ENCODE assay signal across 33 cellular contexts in the genomic region with DNA sequence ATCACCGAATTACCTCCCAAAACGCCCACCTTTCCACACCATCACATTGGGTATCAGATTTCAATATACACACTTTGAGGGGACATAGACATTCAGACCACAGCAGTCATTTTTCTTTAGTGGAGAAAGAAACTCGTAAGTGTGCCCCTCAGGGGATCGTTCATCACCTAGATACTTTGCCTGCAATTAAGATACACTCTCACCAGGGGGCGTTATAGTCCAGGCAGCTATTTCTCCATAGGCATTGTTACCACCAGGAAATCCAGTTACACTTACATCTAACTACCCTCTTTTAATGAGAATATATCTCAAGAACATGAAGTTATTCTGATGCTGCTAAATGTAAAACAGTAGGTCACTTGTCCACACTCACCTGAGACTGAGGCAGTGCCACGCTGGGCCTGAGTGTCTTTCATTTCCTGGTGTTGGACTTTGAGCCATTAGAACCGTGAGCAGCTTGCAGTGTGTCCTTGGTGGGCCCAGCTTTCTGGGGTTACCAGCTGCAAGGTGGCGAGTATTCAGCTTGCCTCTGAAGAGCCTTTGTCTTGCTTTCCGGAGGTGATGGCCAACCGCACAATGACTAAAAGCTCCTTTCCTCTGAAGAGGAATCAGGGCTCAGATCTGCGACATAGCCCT. TPM values are rescaled to one million over a fixed set of nuclear protein-coding genes. Genes with fewer than 3 reads are reported as not detected.
DNase-seq lines count a peak whose midpoint lies in the region; ATAC-seq, FAIRE-seq and TF ChIP-seq lines count a peak whose summit lies in the region.
"Had no signal": no experiment of that assay in that cellular context is flagged by ENCODE, and none has a peak within 500 bp of the region (broad histone marks: within the 10 kb centered on the region; RNA-seq: fewer than 3 reads in every experiment).

No MANE protein-coding gene starts in this region.

- H3K36me3 Mint-ChIP-seq in WTC11, result peaks cover 83% of the 10 kb centered on the region

- H3K4me1 ChIP-seq in DOHH2 (ENCODE audit: control insufficient read depth, low read length), result no peaks in the 10 kb centered on the region
- H3K4me1 ChIP-seq in right lobe of liver, result no peaks in the 10 kb centered on the region
- no peaks in the 10 kb centered on the region for H3K4me1 ChIP-seq in lower lobe of right lung
- H3K4me1 ChIP-seq: breast epithelium, esophagus squamous epithelium, gastroesophageal sphincter, parathyroid adenoma, right atrium auricular region, vagina had no signal

- no peaks in the 10 kb centered on the region for H3K36me3 ChIP-seq in DOHH2 (ENCODE audit: control insufficient read depth, low read length)
- no peaks in the 10 kb centered on the region for H3K36me3 ChIP-seq in right lobe of liver
- no peaks in the 10 kb centered on the region for H3K36me3 ChIP-seq in lower lobe of right lung
- H3K36me3 ChIP-seq: breast epithelium, esophagus squamous epithelium, gastroesophageal sphincter, right atrium auricular region, vagina had no signal

- 77% methylated on average over 7 of the region's 11 CpGs for WGBS in right lobe of liver (ENCODE audit: insufficient coverage, low coverage, low lambda C conversion rate, missing lambda C conversion rate)

- CTCF ChIA-PET in WTC11 (lab: Charles Lee), result interaction anchor here (0.9 to 2.2 kb wide), 5 partner anchors 12 to 95 kb away, joined by 3 to 9 read pairs (median 3); no protein-coding TSS in a partner anchor
- CTCF ChIA-PET in GM10248 (lab: Yijun Ruan, JAX), result no interaction called here

- H3K27me3 Mint-ChIP-seq in WTC11 (ENCODE audit: low read depth), result peaks cover 14% of the 10 kb centered on the region

- H3F3A ChIP-seq in DOHH2 (ENCODE audit: control insufficient read depth, insufficient read depth), result no peaks in the 10 kb centered on the region

- no peaks in the 10 kb centered on the region for H4K20me1 ChIP-seq in DOHH2 (ENCODE audit: control insufficient read depth, insufficient read depth, low read depth, low read length)

- H3K9me3 Mint-ChIP-seq in WTC11, result peaks cover 77% of the 10 kb centered on the region

- no peaks in the 10 kb centered on the region for H3K9me2 ChIP-seq in DOHH2 (replicated peaks; ENCODE audit: control insufficient read depth, low read length)

- H3K27ac Mint-ChIP-seq in WTC11, result no peak overlapping the region
- H3K27ac Mint-ChIP-seq: nephron had no signal

- no peaks in the 10 kb centered on the region for H3K4me1 Mint-ChIP-seq in WTC11
- H3K4me1 Mint-ChIP-seq: nephron had no signal

- no peak overlapping the region for H3K4me3 ChIP-seq in DOHH2 (ENCODE audit: low read length)
- no peak overlapping the region for H3K4me3 ChIP-seq in right lobe of liver
- no peak overlapping the region for H3K4me3 ChIP-seq in lower lobe of right lung
- H3K4me3 ChIP-seq: breast epithelium, esophagus squamous epithelium, gastroesophageal sphincter, mucosa of descending colon, right atrium auricular region, vagina had no signal

- H3K9me3 ChIP-seq in DOHH2 (ENCODE audit: control insufficient read depth, insufficient read depth, low read length) (no peaks in the 10 kb centered on the region), right lobe of liver (no peaks in the 10 kb centered on the region), lower lobe of right lung (peaks cover 5% of the 10 kb centered on the region)
- H3K9me3 ChIP-seq: esophagus squamous epithelium, vagina had no signal

- DNase-seq in KBM-7 (peak; percentile 1), WTC11 (ENCODE audit: low spot score) (no peak), right lobe of liver (no peak), H54 (ENCODE audit: insufficient read length, low spot score) (no peak), lower lobe of right lung (no peak), GM10248 (ENCODE audit: extremely low spot score) (no peak), NCI-H526 treated with DMSO at 0.1 percent for 48 hours (lab: John Stamatoyannopoulos, UW) (no peak)
- DNase-seq: activated CD4-positive, alpha-beta T cell treated with anti-CD3 and anti-CD28 coated beads for 48 hours; activated naive CD4-positive, alpha-beta T cell treated with anti-CD3 and anti-CD28 coated beads, Interleukin-2, amount 50 U/mL, for 16 hours; amygdala; effector memory CD4-positive, alpha-beta T cell; esophagus squamous epithelium; hypothalamus; mucosa of descending colon; NCI-H1105 treated with DMSO at 0.1 percent for 48 hours; NCI-H2107; NCI-H446 treated with DMSO at 0.1 percent for 48 hours; NK-92 treated with Interleukin-12 subunit alpha and Interleukin-12 subunit beta, amount 100 ng/mL, for 24 hours; stimulated activated CD4-positive, alpha-beta T cell treated with anti-CD3 and anti-CD28 coated beads, Interleukin-12 subunit alpha, Interleukin-12 subunit beta, amount 100 ng/mL, for 4 hours; stimulated activated CD4-positive, alpha-beta T cell treated with anti-CD3 and anti-CD28 coated beads, Interleukin-4, amount 100 ng/mL, for 4 hours; stimulated activated naive CD4-positive, alpha-beta T cell; T-helper 2 cell had no signal

- H3K4me2 ChIP-seq in DOHH2 (ENCODE audit: low read length), result no peak overlapping the region

- TF ChIP-seq CTCF in DOHH2 (IDR thresholded peaks at IDR 0.05; ENCODE audit: low read depth, low read length, poor library complexity, severe bottlenecking) (peak; percentile 53), WTC11 (IDR thresholded peaks at IDR 0.05) (peak; percentile 31; the same call in 1 of the 2 replicates), right lobe of liver (IDR thresholded peaks at IDR 0.05) (peak in 3 of 4 donors; percentile 11 to 25 (median 12)), lower lobe of right lung (IDR thresholded peaks at IDR 0.05) (no peak), GM10248 (IDR thresholded peaks at IDR 0.05; ENCODE audit: control extremely low read depth, extremely low read depth, low read depth, missing control alignments) (no peak)

- POLR2A ChIA-PET in WTC11 (lab: Charles Lee) (no interaction called here), GM10248 (lab: Yijun Ruan, JAX) (no interaction called here)

- no peaks in the 10 kb centered on the region for H3K79me2 ChIP-seq in DOHH2 (ENCODE audit: control insufficient read depth, low read length)
- H3K79me2 ChIP-seq: parathyroid adenoma had no signal

- intact Hi-C loops in right lobe of liver (cut with DNase I), result no loop called here
- intact Hi-C loops in lower lobe of right lung (cut with DNase I), result no loop called here

- FAIRE-seq in H54 (lab: Jason Lieb, UNC), result no peak
- FAIRE-seq: colon, keratinocyte had no signal

- H3K27ac ChIP-seq in DOHH2 (ENCODE audit: low read depth, low read length) (no peak overlapping the region), right lobe of liver (no peak overlapping the region), lower lobe of right lung (no peak overlapping the region)
- H3K27ac ChIP-seq: breast epithelium, esophagus squamous epithelium, gastroesophageal sphincter, parathyroid adenoma, right atrium auricular region, vagina had no signal

- no peak for TF ChIP-seq POLR2A in right lobe of liver (IDR thresholded peaks at IDR 0.05)
- no peak for TF ChIP-seq POLR2A in H54 (IDR thresholded peaks at IDR 0.05; ENCODE audit: low read depth, low read length)

- peaks cover 6% of the 10 kb centered on the region for H3K27me3 ChIP-seq in DOHH2 (ENCODE audit: control insufficient read depth, low read length)
- H3K27me3 ChIP-seq in right lobe of liver, result no peaks in the 10 kb centered on the region
- H3K27me3 ChIP-seq in lower lobe of right lung (ENCODE audit: low read depth), result no peaks in the 10 kb centered on the region
- H3K27me3 ChIP-seq: breast epithelium, right atrium auricular region, vagina had no signal

- H3K4me3 Mint-ChIP-seq in WTC11, result no peak overlapping the region
- H3K4me3 Mint-ChIP-seq: nephron had no signal

- in situ Hi-C loops in KBM-7 (cut with MboI; ENCODE audit: low pct_unique_long_range_greater_than_20kb, low sequenced_read_pairs), result no loop called here

- ATAC-seq in WTC11 (peak; percentile 44; the same call in 1 of the 2 replicates), right lobe of liver (no peak), lower lobe of right lung (no peak)
- ATAC-seq: gastroesophageal sphincter, mucosa of descending colon had no signal

TF ChIP-seq in WTC11, 78 proteins besides CTCF, POLR2A, EP300 and RAD21 (continues in another document):
- TF ChIP-seq ZNF121 (CRISPR knock-in tag; IDR thresholded peaks at IDR 0.05) (no peak), TEAD1 (CRISPR knock-in tag; IDR thresholded peaks at IDR 0.05) (no peak)
- TF ChIP-seq, protein P1, sequence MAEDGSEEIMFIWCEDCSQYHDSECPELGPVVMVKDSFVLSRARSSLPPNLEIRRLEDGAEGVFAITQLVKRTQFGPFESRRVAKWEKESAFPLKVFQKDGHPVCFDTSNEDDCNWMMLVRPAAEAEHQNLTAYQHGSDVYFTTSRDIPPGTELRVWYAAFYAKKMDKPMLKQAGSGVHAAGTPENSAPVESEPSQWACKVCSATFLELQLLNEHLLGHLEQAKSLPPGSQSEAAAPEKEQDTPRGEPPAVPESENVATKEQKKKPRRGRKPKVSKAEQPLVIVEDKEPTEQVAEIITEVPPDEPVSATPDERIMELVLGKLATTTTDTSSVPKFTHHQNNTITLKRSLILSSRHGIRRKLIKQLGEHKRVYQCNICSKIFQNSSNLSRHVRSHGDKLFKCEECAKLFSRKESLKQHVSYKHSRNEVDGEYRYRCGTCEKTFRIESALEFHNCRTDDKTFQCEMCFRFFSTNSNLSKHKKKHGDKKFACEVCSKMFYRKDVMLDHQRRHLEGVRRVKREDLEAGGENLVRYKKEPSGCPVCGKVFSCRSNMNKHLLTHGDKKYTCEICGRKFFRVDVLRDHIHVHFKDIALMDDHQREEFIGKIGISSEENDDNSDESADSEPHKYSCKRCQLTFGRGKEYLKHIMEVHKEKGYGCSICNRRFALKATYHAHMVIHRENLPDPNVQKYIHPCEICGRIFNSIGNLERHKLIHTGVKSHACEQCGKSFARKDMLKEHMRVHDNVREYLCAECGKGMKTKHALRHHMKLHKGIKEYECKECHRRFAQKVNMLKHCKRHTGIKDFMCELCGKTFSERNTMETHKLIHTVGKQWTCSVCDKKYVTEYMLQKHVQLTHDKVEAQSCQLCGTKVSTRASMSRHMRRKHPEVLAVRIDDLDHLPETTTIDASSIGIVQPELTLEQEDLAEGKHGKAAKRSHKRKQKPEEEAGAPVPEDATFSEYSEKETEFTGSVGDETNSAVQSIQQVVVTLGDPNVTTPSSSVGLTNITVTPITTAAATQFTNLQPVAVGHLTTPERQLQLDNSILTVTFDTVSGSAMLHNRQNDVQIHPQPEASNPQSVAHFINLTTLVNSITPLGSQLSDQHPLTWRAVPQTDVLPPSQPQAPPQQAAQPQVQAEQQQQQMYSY (CRISPR knock-in tag; IDR thresholded peaks at IDR 0.05), result no peak

RNA-seq across cellular contexts. Expression of gene UNC93A, which starts 35.1 kb away (rescaled TPM):
- 0.70 to 3.1 TPM (median 1.8 TPM) in 3 replicates for total RNA-seq in WTC11 (2021)
- total RNA-seq in right lobe of liver, result 10 to 100 TPM in 1 of 6 experiments, 1 to 10 TPM in 5; 1.4 to 15.8 (median 4.9) TPM
- not detected for total RNA-seq in lower lobe of right lung
- total RNA-seq: breast epithelium, gastroesophageal sphincter, right atrium auricular region, RPMI7951, temporal lobe had no signal

Comparison
In these comparisons a context has a peak if more than half of its experiments do, and no peak if none do; other contexts are left out.
1. CTCF ChIP-seq: peak in DOHH2 (single experiment), WTC11 (single experiment) and right lobe of liver (3 of 4); none in lower lobe of right lung (single experiment) and GM10248 (single experiment).